11 cellular contexts compared by ENCODE assay signal in genomic region chr5:68266457-68266856, GRCh38. TPM values are rescaled to one million over a fixed set of nuclear protein-coding genes. Genes with fewer than 3 reads are reported as not detected.
DNase-seq lines count a peak whose midpoint lies in the region; ATAC-seq, FAIRE-seq and TF ChIP-seq lines count a peak whose summit lies in the region.
"Had no signal": no experiment of that assay in that cellular context is flagged by ENCODE, and none has a peak within 500 bp of the region (broad histone marks: within the 10 kb centered on the region; RNA-seq: fewer than 3 reads in every experiment).

No MANE protein-coding gene starts in this region.

- TF ChIP-seq CTCF in HFFc6 (IDR thresholded peaks at IDR 0.05) (no peak), epithelial cell of esophagus (IDR thresholded peaks at IDR 0.05; ENCODE audit: insufficient read depth, low read depth, low read length, missing control alignments) (no peak), neural progenitor cell (IDR thresholded peaks at IDR 0.05) (no peak)

- no peak overlapping the region for H3K9ac ChIP-seq in neural progenitor cell

- H3K9me3 ChIP-seq in neural progenitor cell (ENCODE audit: low read depth), result no peaks in the 10 kb centered on the region

- H3K36me3 Mint-ChIP-seq in HFFc6 (ENCODE audit: low read depth) (no peaks in the 10 kb centered on the region), neural progenitor cell (peaks cover 22% of the 10 kb centered on the region)
- H3K36me3 Mint-ChIP-seq: activated CD4-positive, alpha-beta memory T cell treated with anti-CD3 and anti-CD28 coated beads for 36 hours had no signal

- peaks cover 19% of the 10 kb centered on the region for H3F3A ChIP-seq in neural progenitor cell (ENCODE audit: low read depth)

- peak overlapping the region; percentile 36 for H3K4me3 ChIP-seq in ACC112 (ENCODE audit: low read depth, low read length)
- no peak overlapping the region for H3K4me3 ChIP-seq in epithelial cell of esophagus (ENCODE audit: low read length)
- H3K4me3 ChIP-seq in neural progenitor cell, result no peak overlapping the region

- H3K27me3 Mint-ChIP-seq in HFFc6 (ENCODE audit: insufficient read depth), result no peaks in the 10 kb centered on the region
- no peaks in the 10 kb centered on the region for H3K27me3 Mint-ChIP-seq in neural progenitor cell (ENCODE audit: insufficient read depth, low read depth)
- H3K27me3 Mint-ChIP-seq: activated CD4-positive, alpha-beta memory T cell treated with anti-CD3 and anti-CD28 coated beads for 36 hours had no signal

- peak overlapping the region; percentile 64 for H3K4me2 ChIP-seq in neural progenitor cell

- H3K27ac Mint-ChIP-seq in HFFc6 (peak overlapping the region; percentile 72), neural progenitor cell (no peak overlapping the region)

- ATAC-seq in HG02588 (IDR thresholded peaks at IDR 0.05; ENCODE audit: unreplicated experiment), result no peak

- H3K4me1 ChIP-seq in ACC112 (ENCODE audit: control insufficient read depth, insufficient read depth, low read length, unreplicated experiment) (peaks cover 58% of the 10 kb centered on the region), neural progenitor cell (peaks cover 35% of the 10 kb centered on the region)

- peaks cover 29% of the 10 kb centered on the region for H4K20me1 ChIP-seq in neural progenitor cell (ENCODE audit: low read depth)

- no peaks in the 10 kb centered on the region for H3K27me3 ChIP-seq in ACC112 (ENCODE audit: insufficient read depth, low read length)
- no peaks in the 10 kb centered on the region for H3K27me3 ChIP-seq in neural progenitor cell

- no peak for DNase-seq in HFFc6
- DNase-seq in epithelial cell of esophagus (ENCODE audit: low read depth), result peak; percentile 45
- DNase-seq in neural progenitor cell (ENCODE audit: low spot score), result no peak
- no peak for DNase-seq in frontal cortex (ENCODE audit: low spot score in 2 of 2)
- no peak for DNase-seq in inferior parietal cortex (ENCODE audit: extremely low spot score)
- no peak for DNase-seq in activated gamma-delta T cell treated with Interleukin-2 at 50 U/mL for 16 hours
- DNase-seq: activated CD4-positive, alpha-beta memory T cell treated with anti-CD3 and anti-CD28 coated beads for 36 hours; MV-4-11; NCI-H526 had no signal

- H2AFZ ChIP-seq in ACC112 (ENCODE audit: low read length, unreplicated experiment), result no peak overlapping the region
- H2AFZ ChIP-seq in neural progenitor cell (replicated peaks), result no peak overlapping the region

- H3K36me3 ChIP-seq in ACC112 (ENCODE audit: insufficient read depth, low read length) (no peaks in the 10 kb centered on the region), neural progenitor cell (no peaks in the 10 kb centered on the region)

- H3K4me1 Mint-ChIP-seq in HFFc6 (ENCODE audit: low read depth) (peaks cover 86% of the 10 kb centered on the region), neural progenitor cell (peaks cover 40% of the 10 kb centered on the region)

- H3K9me3 Mint-ChIP-seq in HFFc6, result no peaks in the 10 kb centered on the region
- peaks cover 8% of the 10 kb centered on the region for H3K9me3 Mint-ChIP-seq in neural progenitor cell
- H3K9me3 Mint-ChIP-seq: activated CD4-positive, alpha-beta memory T cell treated with anti-CD3 and anti-CD28 coated beads for 36 hours had no signal

- H3K79me2 ChIP-seq in ACC112 (ENCODE audit: control insufficient read depth, insufficient read depth, low read length, unreplicated experiment) (peaks cover 53% of the 10 kb centered on the region), neural progenitor cell (ENCODE audit: low read depth) (peaks cover 11% of the 10 kb centered on the region)

- H3K4me3 Mint-ChIP-seq in HFFc6 (peak overlapping the region; percentile 58; the same call in 1 of the 2 replicates), neural progenitor cell (no peak overlapping the region)
- H3K4me3 Mint-ChIP-seq: activated CD4-positive, alpha-beta memory T cell treated with anti-CD3 and anti-CD28 coated beads for 36 hours had no signal

- FAIRE-seq in frontal cortex (lab: Jason Lieb, UNC), result no peak

- peak overlapping the region; percentile 53; the same call in 1 of the 2 replicates for H3K27ac ChIP-seq in ACC112 (ENCODE audit: low read depth, low read length)
- H3K27ac ChIP-seq in neural progenitor cell, result no peak overlapping the region

RNA-seq across cellular contexts. Expression of gene PIK3R1, which starts 50.9 kb away (rescaled TPM):
- total RNA-seq in HFFc6 (2021; fragmentation: NEBNext Ultra II Directional; extraction: Animal tissue kit (Norgen Biotek cat#: 25700)), result 10 to 100 TPM; 19.6 to 26.4 (median 22.4) TPM
- total RNA-seq in neural progenitor cell (ENCODE audit: low replicate concordance) (19.7 and 24.2 TPM in 2 replicates), frontal cortex (128 TPM)
